Comparison of ENCODE assay signal across 1 cellular context in the genomic region with DNA sequence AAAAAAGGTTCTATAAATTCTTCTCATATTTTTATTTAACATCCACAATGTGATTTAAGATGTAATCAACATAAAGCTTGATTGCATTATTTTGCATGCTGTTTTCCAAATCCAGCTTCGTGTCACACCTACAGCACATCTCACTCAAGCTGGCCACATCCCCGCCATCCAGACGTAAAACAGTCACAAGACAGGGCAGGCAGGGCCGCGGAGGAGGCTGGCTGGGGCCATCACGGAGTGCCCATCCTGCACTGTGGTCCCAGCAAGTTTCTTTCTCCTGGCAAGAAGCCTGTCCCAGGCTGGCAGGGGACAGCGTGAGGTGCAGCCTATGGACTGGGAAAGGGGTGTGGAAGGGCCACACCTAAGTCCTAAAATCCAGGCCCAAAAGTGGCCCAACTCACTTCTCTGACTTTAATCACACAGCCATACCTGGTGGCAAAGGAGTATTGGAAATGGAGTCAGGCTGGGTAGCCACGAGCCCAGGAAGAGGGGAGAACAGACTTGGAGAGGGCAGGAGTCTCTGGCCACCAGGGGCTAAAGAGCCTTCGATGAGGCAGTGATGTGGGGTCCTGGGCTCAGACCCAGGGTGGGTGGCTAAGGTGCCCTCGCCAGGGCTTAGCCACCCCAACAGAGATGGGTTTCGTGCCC.
A peak's percentile ranks its signal among the peaks of the same experiment; 100 is the strongest.
TF ChIP-seq lines count a peak whose summit lies in the region.

No MANE protein-coding gene starts in this region.

TF ChIP-seq in HepG2, 621 proteins besides CTCF, POLR2A, EP300 and RAD21:
- TF ChIP-seq POLR2G (IDR thresholded peaks at IDR 0.05; ENCODE audit: low read depth, low read length), result 0 out of 2 replicates have a peak, but pooled peaks have one; percentile 36
- TF ChIP-seq KDM2A (CRISPR knock-in tag; IDR thresholded peaks at IDR 0.05; ENCODE audit: borderline replicate concordance, low read depth), result 0 out of 2 replicates have a peak, but pooled peaks have one; percentile 34
TF ChIP-seq in HepG2: peak in this region for 2; not testable (repeated sequence) for 619.
